In genomic region chr3:45981321-45982038, GRCh38 we compare ENCODE assay signal across 1 cellular context.
TF ChIP-seq lines count a peak whose summit lies in the region.

No MANE protein-coding gene starts in this region.

TF ChIP-seq in GM23338, 12 proteins besides CTCF, POLR2A, EP300 and RAD21 (continued from another document):
- no peak for TF ChIP-seq ZNF462 (CRISPR knock-in tag; IDR thresholded peaks at IDR 0.05)
- TF ChIP-seq STAT1 (IDR thresholded peaks at IDR 0.05; ENCODE audit: unreplicated experiment), result no peak
- TF ChIP-seq EZH2phosphoT487 (IDR thresholded peaks at IDR 0.05; ENCODE audit: unreplicated experiment), result no peak
- no peak for TF ChIP-seq CREB1 (CRISPR knock-in tag; IDR thresholded peaks at IDR 0.05; ENCODE audit: low read depth)
- TF ChIP-seq ZNF114 (CRISPR knock-in tag; IDR thresholded peaks at IDR 0.05), result no peak
- TF ChIP-seq REST (IDR thresholded peaks at IDR 0.05; ENCODE audit: unreplicated experiment), result no peak
